In genomic region chr2:11945139-11946126, GRCh38 we compare ENCODE assay signal across 10 cellular contexts.
A peak's percentile ranks its signal among the peaks of the same experiment; 100 is the strongest.
DNase-seq lines count a peak whose midpoint lies in the region; ATAC-seq and TF ChIP-seq lines count a peak whose summit lies in the region.
"Had no signal": no experiment of that assay in that cellular context is flagged by ENCODE, and none has a peak within 500 bp of the region (broad histone marks: within the 10 kb centered on the region; RNA-seq: fewer than 3 reads in every experiment).

No MANE protein-coding gene starts in this region.

- H3K27ac Mint-ChIP-seq in activated CD4-positive, alpha-beta T cell treated with anti-CD3 and anti-CD28 coated beads, Interleukin-2, amount 10 ng/mL, durations not matched to agents 24 days and 14 days = peak overlapping the region; percentile 45
- H3K27ac Mint-ChIP-seq in stimulated activated effector memory CD8-positive, alpha-beta T cell treated with anti-CD3 and anti-CD28 coated beads, Interleukin-12 subunit alpha, Interleukin-12 subunit beta, amount 100 ng/mL, for 72 hours = peak overlapping the region; percentile 37

- peak; percentile 95 for ATAC-seq in HG02885 (IDR thresholded peaks at IDR 0.05; ENCODE audit: poor library complexity, unreplicated experiment)
- ATAC-seq in stimulated activated effector memory CD8-positive, alpha-beta T cell treated with anti-CD3 and anti-CD28 coated beads, Interleukin-12 subunit alpha, Interleukin-12 subunit beta, amount 100 ng/mL, for 72 hours = peak; percentile 95

- H3K27me3 Mint-ChIP-seq in activated CD4-positive, alpha-beta T cell treated with anti-CD3 and anti-CD28 coated beads, Interleukin-2, amount 10 ng/mL, durations not matched to agents 24 days and 14 days = peaks cover 8% of the 10 kb centered on the region

- CTCF ChIA-PET in HEK293T (lab: Yijun Ruan, JAX) = no interaction called here

- no peaks in the 10 kb centered on the region for H3K36me3 Mint-ChIP-seq in activated CD4-positive, alpha-beta T cell treated with anti-CD3 and anti-CD28 coated beads, Interleukin-2, amount 10 ng/mL, durations not matched to agents 24 days and 14 days (ENCODE audit: low read depth)
- no peaks in the 10 kb centered on the region for H3K36me3 Mint-ChIP-seq in stimulated activated effector memory CD8-positive, alpha-beta T cell treated with anti-CD3 and anti-CD28 coated beads, Interleukin-12 subunit alpha, Interleukin-12 subunit beta, amount 100 ng/mL, for 72 hours

- DNase-seq in activated CD4-positive, alpha-beta T cell treated with anti-CD3 and anti-CD28 coated beads, Interleukin-2, amount 10 ng/mL, durations not matched to agents 24 days and 14 days = peak; percentile 69
- DNase-seq in activated CD4-positive, alpha-beta T cell treated with anti-CD3 and anti-CD28 coated beads, Interleukin-2, amount 50 U/mL, for 1 hour = no peak
- DNase-seq in OCI-M1 (lab: John Stamatoyannopoulos, UW) (peak; percentile 75), NCI-H1048 (lab: John Stamatoyannopoulos, UW) (no peak), dedifferentiated amniotic fluid mesenchymal stem cell (ENCODE audit: extremely low spot score) (no peak), HEK293T (ENCODE audit: extremely low spot score) (no peak)
- no peak for DNase-seq in stimulated activated effector memory CD8-positive, alpha-beta T cell treated with anti-CD3 and anti-CD28 coated beads, Interleukin-12 subunit alpha, Interleukin-12 subunit beta, amount 100 ng/mL, for 72 hours (ENCODE audit: low spot score in 2 of 2)
- DNase-seq: ACHN, IMR-90 had no signal

- H3K9me3 Mint-ChIP-seq in activated CD4-positive, alpha-beta T cell treated with anti-CD3 and anti-CD28 coated beads, Interleukin-2, amount 10 ng/mL, durations not matched to agents 24 days and 14 days = peaks cover 3% of the 10 kb centered on the region
- no peaks in the 10 kb centered on the region for H3K9me3 Mint-ChIP-seq in stimulated activated effector memory CD8-positive, alpha-beta T cell treated with anti-CD3 and anti-CD28 coated beads, Interleukin-12 subunit alpha, Interleukin-12 subunit beta, amount 100 ng/mL, for 72 hours

- POLR2A ChIA-PET in HEK293T (lab: Yijun Ruan, JAX) = no interaction called here

- intact Hi-C loops in activated CD4-positive, alpha-beta T cell treated with anti-CD3 and anti-CD28 coated beads, Interleukin-2, amount 10 ng/mL, durations not matched to agents 24 days and 14 days (cut with micrococcal nuclease) = loop anchor here (5.0 kb wide), 1 partner anchor 557 kb away; no protein-coding TSS in a partner anchor

- peak overlapping the region; percentile 63 for H3K4me3 Mint-ChIP-seq in activated CD4-positive, alpha-beta T cell treated with anti-CD3 and anti-CD28 coated beads, Interleukin-2, amount 10 ng/mL, durations not matched to agents 24 days and 14 days
- peak overlapping the region; percentile 55 for H3K4me3 Mint-ChIP-seq in stimulated activated effector memory CD8-positive, alpha-beta T cell treated with anti-CD3 and anti-CD28 coated beads, Interleukin-12 subunit alpha, Interleukin-12 subunit beta, amount 100 ng/mL, for 72 hours

- H3K4me1 Mint-ChIP-seq in activated CD4-positive, alpha-beta T cell treated with anti-CD3 and anti-CD28 coated beads, Interleukin-2, amount 10 ng/mL, durations not matched to agents 24 days and 14 days = peaks cover 12% of the 10 kb centered on the region
- H3K4me1 Mint-ChIP-seq in stimulated activated effector memory CD8-positive, alpha-beta T cell treated with anti-CD3 and anti-CD28 coated beads, Interleukin-12 subunit alpha, Interleukin-12 subunit beta, amount 100 ng/mL, for 72 hours = peaks cover 16% of the 10 kb centered on the region

TF ChIP-seq in HEK293T, 16 proteins besides CTCF, POLR2A, EP300 and RAD21:
- TF ChIP-seq CTBP1 (IDR thresholded peaks at IDR 0.05; ENCODE audit: borderline replicate concordance) (no peak), L3MBTL2 (conservative IDR thresholded peaks at IDR 0.05) (no peak), PKNOX1 (IDR thresholded peaks at IDR 0.05) (no peak), SUZ12 (IDR thresholded peaks at IDR 0.05) (no peak), ARNT (IDR thresholded peaks at IDR 0.05) (no peak), TARDBP (IDR thresholded peaks at IDR 0.05) (no peak), SP1 (IDR thresholded peaks at IDR 0.05) (no peak), HDGF (IDR thresholded peaks at IDR 0.05; ENCODE audit: borderline replicate concordance) (no peak), ZNF384 (IDR thresholded peaks at IDR 0.05) (no peak), FOXM1 (IDR thresholded peaks at IDR 0.05; ENCODE audit: borderline replicate concordance) (no peak), FOXA1 (IDR thresholded peaks at IDR 0.05) (no peak), LEF1 (IDR thresholded peaks at IDR 0.05; ENCODE audit: borderline replicate concordance) (no peak), FOXK2 (IDR thresholded peaks at IDR 0.05) (no peak)

Comparison
In these comparisons a context has a peak if more than half of its experiments do, and no peak if none do; other contexts are left out.
1. DNase-seq: peak in activated CD4-positive, alpha-beta T cell treated with anti-CD3 and anti-CD28 coated beads, Interleukin-2, amount 10 ng/mL, durations not matched to agents 24 days and 14 days (single experiment) and OCI-M1 (single experiment); none in activated CD4-positive, alpha-beta T cell treated with anti-CD3 and anti-CD28 coated beads, Interleukin-2, amount 50 U/mL, for 1 hour (single experiment), stimulated activated effector memory CD8-positive, alpha-beta T cell treated with anti-CD3 and anti-CD28 coated beads, Interleukin-12 subunit alpha, Interleukin-12 subunit beta, amount 100 ng/mL, for 72 hours (0 of 2), NCI-H1048 (single experiment), dedifferentiated amniotic fluid mesenchymal stem cell (single experiment) and HEK293T (single experiment).